Comparison of ENCODE assay signal across 8 cellular contexts in genomic region chr4:15003441-15003890, GRCh38. TPM values are rescaled to one million over a fixed set of nuclear protein-coding genes. Genes with fewer than 3 reads are reported as not detected.
A peak's percentile ranks its signal among the peaks of the same experiment; 100 is the strongest.
DNase-seq lines count a peak whose midpoint lies in the region; ATAC-seq, FAIRE-seq and TF ChIP-seq lines count a peak whose summit lies in the region.

No MANE protein-coding gene starts in this region.

- peak overlapping the region; percentile 76 for H3K27ac Mint-ChIP-seq in T-helper 2 cell treated with Interferon-gamma antibody and Interleukin-4, amounts not matched to agents 5 μg/mL and 100 μg/mL, for 36 hours

- H3K9me3 Mint-ChIP-seq in T-helper 2 cell treated with Interferon-gamma antibody and Interleukin-4, amounts not matched to agents 5 μg/mL and 100 μg/mL, for 36 hours: no peaks in the 10 kb centered on the region

- ATAC-seq in HG03066 (IDR thresholded peaks at IDR 0.05; ENCODE audit: low read depth, unreplicated experiment): peak; percentile 4

- DNase-seq in NCI-H748 (lab: John Stamatoyannopoulos, UW; ENCODE audit: unreplicated experiment) (peak; percentile 68), NCI-H748 treated with DMSO at 0.1 percent for 48 hours (lab: John Stamatoyannopoulos, UW) (no peak), bronchial epithelial cell (ENCODE audit: low read depth) (peak; percentile 7), left kidney (ENCODE audit: low read depth, low spot score) (peak; percentile 71), islet precursor cell (no peak)
- DNase-seq in T-helper 2 cell treated with Interferon-gamma antibody and Interleukin-4, amounts not matched to agents 5 μg/mL and 100 μg/mL, for 36 hours (ENCODE audit: low spot score): peak; percentile 58
- peak; percentile 60 for DNase-seq in stimulated activated CD4-positive, alpha-beta T cell treated with anti-CD3 and anti-CD28 coated beads, Interleukin-4, amount 100 ng/mL, for 24 hours

- H3K36me3 ChIP-seq in bronchial epithelial cell (ENCODE audit: control insufficient read depth, insufficient read depth, low read length): peaks cover 2% of the 10 kb centered on the region

- H3K4me3 Mint-ChIP-seq in T-helper 2 cell treated with Interferon-gamma antibody and Interleukin-4, amounts not matched to agents 5 μg/mL and 100 μg/mL, for 36 hours: peak overlapping the region; percentile 67

- FAIRE-seq in bronchial epithelial cell (lab: Jason Lieb, UNC): no peak

- no peaks in the 10 kb centered on the region for H3K27me3 ChIP-seq in bronchial epithelial cell (ENCODE audit: control insufficient read depth, insufficient read depth, low read length)

- peaks cover 41% of the 10 kb centered on the region for H3K4me1 Mint-ChIP-seq in T-helper 2 cell treated with Interferon-gamma antibody and Interleukin-4, amounts not matched to agents 5 μg/mL and 100 μg/mL, for 36 hours (ENCODE audit: low read depth)

- TF ChIP-seq CTCF in bronchial epithelial cell (IDR thresholded peaks at IDR 0.05; ENCODE audit: insufficient read depth, low read length, severe bottlenecking): no peak

- peaks cover 13% of the 10 kb centered on the region for H3K36me3 Mint-ChIP-seq in T-helper 2 cell treated with Interferon-gamma antibody and Interleukin-4, amounts not matched to agents 5 μg/mL and 100 μg/mL, for 36 hours (ENCODE audit: low read depth)

- no peaks in the 10 kb centered on the region for H3K27me3 Mint-ChIP-seq in T-helper 2 cell treated with Interferon-gamma antibody and Interleukin-4, amounts not matched to agents 5 μg/mL and 100 μg/mL, for 36 hours (ENCODE audit: low read depth)

- peak overlapping the region; percentile 94 for H3K4me3 ChIP-seq in bronchial epithelial cell (ENCODE audit: low read depth, low read length)

RNA-seq across cellular contexts. Expression of gene CPEB2, which starts 1.2 kb away (rescaled TPM):
- total RNA-seq in bronchial epithelial cell: 9.0 and 11.3 TPM in 2 replicates

Comparison
In these comparisons a context has a peak if more than half of its experiments do, and no peak if none do; other contexts are left out.
1. DNase-seq: peak in NCI-H748 (single experiment), T-helper 2 cell treated with Interferon-gamma antibody and Interleukin-4, amounts not matched to agents 5 μg/mL and 100 μg/mL, for 36 hours (single experiment), bronchial epithelial cell (single experiment), left kidney (single experiment) and stimulated activated CD4-positive, alpha-beta T cell treated with anti-CD3 and anti-CD28 coated beads, Interleukin-4, amount 100 ng/mL, for 24 hours (single experiment); none in NCI-H748 treated with DMSO at 0.1 percent for 48 hours (single experiment) and islet precursor cell (single experiment).